Comparison of ENCODE assay signal across 18 cellular contexts in the genomic region with DNA sequence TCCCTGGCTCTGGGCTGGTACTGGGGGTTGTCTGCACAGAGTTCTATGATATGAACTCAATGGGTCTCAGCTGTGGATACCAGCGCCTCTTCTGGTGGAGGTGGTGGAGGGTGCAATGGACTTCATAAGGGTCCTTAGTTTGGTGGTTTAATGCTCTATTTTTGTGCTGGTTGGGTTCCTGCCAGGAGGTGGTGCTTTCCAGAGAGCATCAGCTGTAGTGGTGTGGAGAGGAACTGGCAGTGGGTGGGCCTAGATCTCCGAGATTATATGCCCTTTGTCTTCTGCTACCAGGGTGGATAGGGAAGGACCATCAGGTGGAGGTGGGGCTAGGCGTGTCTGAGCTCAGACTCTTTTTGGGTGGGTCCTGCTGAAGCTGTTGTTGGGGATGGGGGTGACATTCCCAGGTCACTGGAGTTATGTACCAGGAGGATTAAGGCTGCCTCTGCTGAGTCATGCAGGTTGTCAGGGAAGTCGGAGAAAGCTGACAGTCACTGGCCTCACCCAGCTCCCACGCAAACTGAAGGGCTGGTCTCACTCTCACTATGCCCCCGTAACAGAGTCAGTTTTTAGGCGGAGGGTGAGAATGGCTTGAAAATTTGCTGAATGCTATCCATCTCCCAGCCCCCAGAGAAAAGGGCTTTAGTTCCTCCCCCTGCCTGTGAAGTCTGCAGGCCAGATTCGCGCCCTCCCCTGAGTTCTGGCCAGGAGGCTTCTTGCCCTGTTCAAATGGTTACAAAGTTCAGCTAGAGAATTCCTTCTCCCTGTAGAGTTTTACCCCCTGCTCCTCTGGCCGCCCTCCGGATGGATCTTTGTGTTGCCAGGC.
DNase-seq lines count a peak whose midpoint lies in the region; ATAC-seq and TF ChIP-seq lines count a peak whose summit lies in the region.
"Had no signal": no experiment of that assay in that cellular context is flagged by ENCODE, and none has a peak within 500 bp of the region (broad histone marks: within the 10 kb centered on the region; RNA-seq: fewer than 3 reads in every experiment).

No MANE protein-coding gene starts in this region.

- DNase-seq in Caco-2: peak; percentile 59 to 83
- DNase-seq in PC-9: peak in 1 of 2 experiments; percentile 65
- peak in 1 of 2 donors; percentile 5 for DNase-seq in foreskin keratinocyte
- no peak for DNase-seq in stimulated activated CD4-positive, alpha-beta T cell treated with anti-CD3 and anti-CD28 coated beads, Interleukin-4, amount 100 ng/mL, for 1 hour
- DNase-seq: ACHN; activated gamma-delta T cell; CD8-positive, alpha-beta memory T cell; effector memory CD4-positive, alpha-beta T cell; glutamatergic neuron; GM23248; KG1; NCI-H82; stimulated activated naive CD8-positive, alpha-beta T cell treated with anti-CD3 and anti-CD28 coated beads, Interleukin-15, Interleukin-2, amounts not matched to agents 100 U/mL and 50 U/mL, for 24 hours had no signal

- H3K27me3 Mint-ChIP-seq in Caco-2 (ENCODE audit: insufficient read depth, unreplicated experiment) (no peaks in the 10 kb centered on the region), nephron (ENCODE audit: low read depth) (no peaks in the 10 kb centered on the region)
- H3K27me3 Mint-ChIP-seq: CD8-positive, alpha-beta memory T cell had no signal

- no peaks in the 10 kb centered on the region for H3K79me2 ChIP-seq in PC-9 (ENCODE audit: low read depth)

- peak in 1 of 2 experiments; percentile 31 for TF ChIP-seq CTCF in Caco-2 (IDR thresholded peaks at IDR 0.05; ENCODE audit: insufficient read depth in 1 of 2, low read depth in 1 of 2, low read length in 1 of 2, severe bottlenecking in 1 of 2, unreplicated experiment in 1 of 2)
- TF ChIP-seq CTCF in PC-9 (conservative IDR thresholded peaks at IDR 0.05): no peak
- TF ChIP-seq CTCF in foreskin keratinocyte (conservative IDR thresholded peaks at IDR 0.05): no peak
- no peak for TF ChIP-seq CTCF in nephron (IDR thresholded peaks at IDR 0.05; ENCODE audit: unreplicated experiment in 3 of 3)

- peak overlapping the region; percentile 75 for H2AFZ ChIP-seq in PC-9
- H2AFZ ChIP-seq: GM23248 had no signal

- no peaks in the 10 kb centered on the region for H3K36me3 Mint-ChIP-seq in Caco-2 (ENCODE audit: insufficient read depth, unreplicated experiment)
- H3K36me3 Mint-ChIP-seq in nephron (ENCODE audit: low read depth): peaks cover 15% of the 10 kb centered on the region
- H3K36me3 Mint-ChIP-seq: CD8-positive, alpha-beta memory T cell had no signal

- no peaks in the 10 kb centered on the region for H3F3A ChIP-seq in PC-9 (ENCODE audit: insufficient read depth, low read depth)

- peak overlapping the region; percentile 94 for H3K27ac Mint-ChIP-seq in Caco-2 (ENCODE audit: unreplicated experiment)
- H3K27ac Mint-ChIP-seq in nephron: peak overlapping the region; percentile 81 to 95 (median 89)
- H3K27ac Mint-ChIP-seq: CD8-positive, alpha-beta memory T cell had no signal

- no peaks in the 10 kb centered on the region for H3K27me3 ChIP-seq in Caco-2 (replicated peaks; ENCODE audit: control insufficient read depth, insufficient read depth, low read length)
- no peaks in the 10 kb centered on the region for H3K27me3 ChIP-seq in PC-9 (ENCODE audit: insufficient read depth, low read depth)
- H3K27me3 ChIP-seq in foreskin keratinocyte: no peaks in the 10 kb centered on the region
- H3K27me3 ChIP-seq: left lung had no signal

- H3K27ac ChIP-seq in PC-9: no peak overlapping the region
- no peak overlapping the region for H3K27ac ChIP-seq in foreskin keratinocyte
- H3K27ac ChIP-seq: GM23248, left lung had no signal

- BruUV-seq in Caco-2 (replicated peaks; lab: Mats Ljungman, UMichigan) (no TSS peak), PC-9 (replicated peaks; lab: Mats Ljungman, UMichigan) (TSS peak; percentile 57)

- H3K4me3 ChIP-seq in Caco-2 (ENCODE audit: low read depth, low read length) (peak overlapping the region; percentile 29), PC-9 (no peak overlapping the region)
- H3K4me3 ChIP-seq: GM23248, left lung had no signal

- peaks cover 7% of the 10 kb centered on the region for H3K9me3 Mint-ChIP-seq in Caco-2 (ENCODE audit: unreplicated experiment)
- H3K9me3 Mint-ChIP-seq in nephron: peaks cover 43% of the 10 kb centered on the region

- H3K9me3 ChIP-seq in Caco-2 (no peaks in the 10 kb centered on the region), PC-9 (ENCODE audit: insufficient read depth, low read depth) (no peaks in the 10 kb centered on the region)

- no peaks in the 10 kb centered on the region for H3K9me2 ChIP-seq in PC-9 (ENCODE audit: insufficient read depth)

- peaks cover 20% of the 10 kb centered on the region for H3K4me1 ChIP-seq in Caco-2
- no peaks in the 10 kb centered on the region for H3K4me1 ChIP-seq in PC-9 (replicated peaks; ENCODE audit: insufficient read depth)
- no peaks in the 10 kb centered on the region for H3K4me1 ChIP-seq in foreskin keratinocyte
- H3K4me1 ChIP-seq: left lung had no signal

- intact Hi-C loops in Caco-2 (cut with micrococcal nuclease; ENCODE audit: unreplicated experiment) (loop anchor here (1.0 to 10.0 kb wide), 6 partner anchors 17 to 655 kb away; no protein-coding TSS in a partner anchor), PC-9 (cut with micrococcal nuclease; ENCODE audit: unreplicated experiment) (loop anchor here (1.0 kb wide), 1 partner anchor 303 kb away; no protein-coding TSS in a partner anchor)

- H3K36me3 ChIP-seq in Caco-2 (ENCODE audit: control insufficient read depth, insufficient read depth, low read length) (no peaks in the 10 kb centered on the region), PC-9 (ENCODE audit: low read depth) (no peaks in the 10 kb centered on the region)
- H3K36me3 ChIP-seq: left lung had no signal

- CTCF ChIA-PET in Caco-2 (lab: Charles Lee) (interaction anchor here (0.9 to 1.8 kb wide), 5 partner anchors 22 to 656 kb away, joined by 3 to 7 read pairs (median 4); no protein-coding TSS in a partner anchor), PC-9 (lab: Charles Lee) (interaction anchor here (0.5 kb wide), 2 partner anchors 791 to 1074 kb away, joined by 3 to 7 read pairs; no protein-coding TSS in a partner anchor)

- H3K4me3 Mint-ChIP-seq in Caco-2 (ENCODE audit: unreplicated experiment): peak overlapping the region; percentile 82
- H3K4me3 Mint-ChIP-seq in nephron: peak overlapping the region; percentile 66 to 83 (median 74)
- H3K4me3 Mint-ChIP-seq: CD8-positive, alpha-beta memory T cell had no signal

- 0 out of 2 replicates have a peak overlapping the region, but pooled peaks have one; percentile 13 for H3K4me2 ChIP-seq in PC-9

- no peaks in the 10 kb centered on the region for H4K20me1 ChIP-seq in PC-9 (ENCODE audit: insufficient read depth)

- H3K4me1 Mint-ChIP-seq in Caco-2 (ENCODE audit: low read depth, unreplicated experiment) (peaks cover 9% of the 10 kb centered on the region), nephron (peaks cover 12% of the 10 kb centered on the region)
- H3K4me1 Mint-ChIP-seq: CD8-positive, alpha-beta memory T cell had no signal

- POLR2A ChIA-PET in Caco-2 (lab: Charles Lee): no interaction called here
- POLR2A ChIA-PET in PC-9 (lab: Charles Lee; ENCODE audit: unreplicated experiment): interaction anchor here (0.6 to 0.8 kb wide), 3 partner anchors 12 to 1079 kb away, joined by 3 to 8 read pairs (median 3); no protein-coding TSS in a partner anchor

- peak; percentile 11 for ATAC-seq in foreskin keratinocyte
- ATAC-seq in GM19467 (IDR thresholded peaks at IDR 0.05; ENCODE audit: unreplicated experiment): no peak
- no peak for ATAC-seq in HG03095 (IDR thresholded peaks at IDR 0.05; ENCODE audit: unreplicated experiment)
- ATAC-seq in HG03196 (IDR thresholded peaks at IDR 0.05; ENCODE audit: unreplicated experiment): no peak
- ATAC-seq: left lung; stimulated activated naive CD8-positive, alpha-beta T cell treated with anti-CD3 and anti-CD28 coated beads, Interleukin-15, Interleukin-2, amounts not matched to agents 100 U/mL and 50 U/mL, for 24 hours had no signal
